In the genomic region with DNA sequence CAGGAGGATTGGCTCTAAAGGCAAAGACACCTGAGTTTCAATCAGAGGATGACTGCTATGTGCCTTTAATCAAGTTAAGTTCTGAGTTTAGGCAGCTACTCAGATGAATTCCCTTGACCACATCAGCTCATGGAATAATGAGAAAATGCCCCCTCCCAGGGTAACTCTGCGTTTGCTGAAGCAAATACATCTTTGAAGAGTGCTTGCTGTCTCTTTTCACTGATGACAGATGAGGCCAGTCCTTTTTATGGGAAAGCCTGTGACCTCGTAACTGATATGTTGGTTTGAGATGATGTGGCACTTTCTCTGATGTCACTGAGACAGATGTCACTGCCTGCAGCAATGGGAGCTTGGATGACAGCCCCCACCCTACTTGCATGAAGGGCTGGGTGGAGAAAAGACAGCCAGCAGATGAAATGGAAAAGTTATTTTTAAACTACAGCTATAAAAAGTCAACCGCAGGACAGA, we compare ENCODE assay signal across 18 cellular contexts. TPM values are rescaled to one million over a fixed set of nuclear protein-coding genes. Genes with fewer than 3 reads are reported as not detected.
DNase-seq lines count a peak whose midpoint lies in the region; ATAC-seq, FAIRE-seq and TF ChIP-seq lines count a peak whose summit lies in the region.
"Had no signal": no experiment of that assay in that cellular context is flagged by ENCODE, and none has a peak within 500 bp of the region (broad histone marks: within the 10 kb centered on the region; RNA-seq: fewer than 3 reads in every experiment).

No MANE protein-coding gene starts in this region.

- H3K27me3 Mint-ChIP-seq in activated naive CD4-positive, alpha-beta T cell treated with anti-CD3 and anti-CD28 coated beads for 36 hours (ENCODE audit: low read depth): no peaks in the 10 kb centered on the region
- H3K27me3 Mint-ChIP-seq in activated naive CD4-positive, alpha-beta T cell treated with anti-CD3 and anti-CD28 coated beads, Interleukin-2, amount 10 ng/mL, durations not matched to agents 7 days and 5 days: no peaks in the 10 kb centered on the region
- no peaks in the 10 kb centered on the region for H3K27me3 Mint-ChIP-seq in stimulated activated naive CD8-positive, alpha-beta T cell treated with anti-CD3 and anti-CD28 coated beads, Interleukin-15, amount 100 ng/mL, for 72 hours
- H3K27me3 Mint-ChIP-seq: dendritic cell treated with granulocyte-macrophage colony-stimulating factor and Interleukin-4, amounts not matched to agents 40 ng/mL and 50 ng/mL, for 4 days; natural killer cell treated with Interleukin-12 subunit alpha and Interleukin-12 subunit beta and Interleukin-15 and Interleukin-18, amount 100 ng/mL, for 72 hours had no signal

- no peak overlapping the region for H3K4me3 Mint-ChIP-seq in activated naive CD4-positive, alpha-beta T cell treated with anti-CD3 and anti-CD28 coated beads for 36 hours
- H3K4me3 Mint-ChIP-seq in activated naive CD4-positive, alpha-beta T cell treated with anti-CD3 and anti-CD28 coated beads, Interleukin-2, amount 10 ng/mL, durations not matched to agents 7 days and 5 days: no peak overlapping the region
- H3K4me3 Mint-ChIP-seq in stimulated activated naive CD8-positive, alpha-beta T cell treated with anti-CD3 and anti-CD28 coated beads, Interleukin-15, amount 100 ng/mL, for 72 hours: peak overlapping the region in 1 of 2 donors; percentile 23
- H3K4me3 Mint-ChIP-seq: dendritic cell treated with granulocyte-macrophage colony-stimulating factor and Interleukin-4, amounts not matched to agents 40 ng/mL and 50 ng/mL, for 4 days; natural killer cell treated with Interleukin-12 subunit alpha and Interleukin-12 subunit beta and Interleukin-15 and Interleukin-18, amount 100 ng/mL, for 72 hours had no signal

- no peak for FAIRE-seq in GM12892 (lab: Jason Lieb, UNC)
- FAIRE-seq: astrocyte, GM19239 had no signal

- CTCF ChIA-PET in activated naive CD4-positive, alpha-beta T cell treated with anti-CD3 and anti-CD28 coated beads for 36 hours (lab: Charles Lee): interaction anchor here (0.5 to 3.2 kb wide), 6 partner anchors 10 to 234 kb away, joined by 3 to 11 read pairs (median 4); no protein-coding TSS in a partner anchor
- CTCF ChIA-PET in activated naive CD4-positive, alpha-beta T cell treated with anti-CD3 and anti-CD28 coated beads, Interleukin-2, amount 10 ng/mL, durations not matched to agents 7 days and 5 days (lab: Charles Lee): interaction anchor here (0.6 to 1.3 kb wide), 2 partner anchors 9 to 331 kb away, joined by 3 read pairs; no protein-coding TSS in a partner anchor

- TF ChIP-seq CTCF in heart right ventricle (IDR thresholded peaks at IDR 0.05): no peak

- H3K9me3 Mint-ChIP-seq in activated naive CD4-positive, alpha-beta T cell treated with anti-CD3 and anti-CD28 coated beads for 36 hours: no peaks in the 10 kb centered on the region
- no peaks in the 10 kb centered on the region for H3K9me3 Mint-ChIP-seq in activated naive CD4-positive, alpha-beta T cell treated with anti-CD3 and anti-CD28 coated beads, Interleukin-2, amount 10 ng/mL, durations not matched to agents 7 days and 5 days
- no peaks in the 10 kb centered on the region for H3K9me3 Mint-ChIP-seq in stimulated activated naive CD8-positive, alpha-beta T cell treated with anti-CD3 and anti-CD28 coated beads, Interleukin-15, amount 100 ng/mL, for 72 hours
- H3K9me3 Mint-ChIP-seq: dendritic cell treated with granulocyte-macrophage colony-stimulating factor and Interleukin-4, amounts not matched to agents 40 ng/mL and 50 ng/mL, for 4 days; natural killer cell treated with Interleukin-12 subunit alpha and Interleukin-12 subunit beta and Interleukin-15 and Interleukin-18, amount 100 ng/mL, for 72 hours had no signal

- peaks cover 0 to 93% (median 18%) of the 10 kb centered on the region in 9 donors for H3K36me3 ChIP-seq in heart right ventricle

- peak; percentile 16 for DNase-seq in activated naive CD4-positive, alpha-beta T cell treated with anti-CD3 and anti-CD28 coated beads for 36 hours
- DNase-seq in activated naive CD4-positive, alpha-beta T cell treated with anti-CD3 and anti-CD28 coated beads, Interleukin-2, amount 10 ng/mL, durations not matched to agents 7 days and 5 days: no peak
- DNase-seq in SHP77 treated with DMSO at 0.1 percent for 48 hours (lab: John Stamatoyannopoulos, UW) (peak; percentile 80), heart right ventricle (peak in 1 of 2 donors; percentile 51), GF-D8 (lab: John Stamatoyannopoulos, UW) (no peak), GM12892 (ENCODE audit: insufficient read length) (no peak), NCI-H526 (lab: John Stamatoyannopoulos, UW) (no peak)
- DNase-seq in stimulated activated naive CD8-positive, alpha-beta T cell treated with anti-CD3 and anti-CD28 coated beads, Interleukin-15, amount 100 ng/mL, for 72 hours: peak in 1 of 2 donors; percentile 48
- DNase-seq: esophagus squamous epithelium, lower lobe of right lung, NCI-H187 treated with DMSO at 0.1 percent for 48 hours, NCI-H748 treated with DMSO at 0.1 percent for 48 hours, trophoblast cell had no signal

- H3K36me3 Mint-ChIP-seq in activated naive CD4-positive, alpha-beta T cell treated with anti-CD3 and anti-CD28 coated beads for 36 hours (ENCODE audit: low read depth): peaks cover 10% of the 10 kb centered on the region
- peaks cover 16% of the 10 kb centered on the region for H3K36me3 Mint-ChIP-seq in activated naive CD4-positive, alpha-beta T cell treated with anti-CD3 and anti-CD28 coated beads, Interleukin-2, amount 10 ng/mL, durations not matched to agents 7 days and 5 days

- no peak for TF ChIP-seq POLR2A in GM12892 (IDR thresholded peaks at IDR 0.05; ENCODE audit: low read depth, low read length)

- H3K4me3 ChIP-seq in heart right ventricle: no peak overlapping the region
- H3K4me3 ChIP-seq: esophagus squamous epithelium, lower lobe of right lung, prostate gland had no signal

- peaks cover 0 to 34% (median 16%) of the 10 kb centered on the region in 9 donors for H3K4me1 ChIP-seq in heart right ventricle
- H3K4me1 ChIP-seq: lower lobe of right lung, prostate gland had no signal

- H3K27me3 ChIP-seq in heart right ventricle: no peaks in the 10 kb centered on the region
- H3K27me3 ChIP-seq: esophagus squamous epithelium had no signal

- H3K27ac Mint-ChIP-seq in activated naive CD4-positive, alpha-beta T cell treated with anti-CD3 and anti-CD28 coated beads for 36 hours: no peak overlapping the region
- no peak overlapping the region for H3K27ac Mint-ChIP-seq in activated naive CD4-positive, alpha-beta T cell treated with anti-CD3 and anti-CD28 coated beads, Interleukin-2, amount 10 ng/mL, durations not matched to agents 7 days and 5 days
- H3K27ac Mint-ChIP-seq in stimulated activated naive CD8-positive, alpha-beta T cell treated with anti-CD3 and anti-CD28 coated beads, Interleukin-15, amount 100 ng/mL, for 72 hours: peak overlapping the region; percentile 42 to 57
- H3K27ac Mint-ChIP-seq: dendritic cell treated with granulocyte-macrophage colony-stimulating factor and Interleukin-4, amounts not matched to agents 40 ng/mL and 50 ng/mL, for 4 days had no signal

- intact Hi-C loops in activated naive CD4-positive, alpha-beta T cell treated with anti-CD3 and anti-CD28 coated beads for 36 hours (cut with micrococcal nuclease): loop anchor here (10.0 kb wide), 1 partner anchor 116 kb away; no protein-coding TSS in a partner anchor
- intact Hi-C loops in heart right ventricle (cut with DNase I): loop anchor here in 2 of 10 donors (10.0 kb wide), 1 partner anchor 76 kb away; no protein-coding TSS in a partner anchor

- 15 to 48% methylated on average over 3 of the region's 3 CpGs for WGBS in heart right ventricle, 2 donors

- ATAC-seq in heart right ventricle: peak; percentile 62 to 94 (median 84)
- ATAC-seq in stimulated activated naive CD8-positive, alpha-beta T cell treated with anti-CD3 and anti-CD28 coated beads, Interleukin-15, amount 100 ng/mL, for 72 hours: peak; percentile 67
- ATAC-seq: lower lobe of right lung; natural killer cell treated with Interleukin-12 subunit alpha and Interleukin-12 subunit beta and Interleukin-15 and Interleukin-18, amount 100 ng/mL, for 72 hours had no signal

- no peaks in the 10 kb centered on the region for H3K9me3 ChIP-seq in heart right ventricle
- H3K9me3 ChIP-seq: esophagus squamous epithelium, lower lobe of right lung, prostate gland had no signal

- peaks cover 8% of the 10 kb centered on the region for H3K4me1 Mint-ChIP-seq in activated naive CD4-positive, alpha-beta T cell treated with anti-CD3 and anti-CD28 coated beads for 36 hours (ENCODE audit: low read depth)
- H3K4me1 Mint-ChIP-seq in activated naive CD4-positive, alpha-beta T cell treated with anti-CD3 and anti-CD28 coated beads, Interleukin-2, amount 10 ng/mL, durations not matched to agents 7 days and 5 days: peaks cover 2% of the 10 kb centered on the region
- peaks cover 51% of the 10 kb centered on the region for H3K4me1 Mint-ChIP-seq in stimulated activated naive CD8-positive, alpha-beta T cell treated with anti-CD3 and anti-CD28 coated beads, Interleukin-15, amount 100 ng/mL, for 72 hours

- H3K27ac ChIP-seq in heart right ventricle: peak overlapping the region in 9 of 10 donors; percentile 30 to 78 (median 58)
- H3K27ac ChIP-seq: lower lobe of right lung, prostate gland had no signal

RNA-seq across cellular contexts. Expression of a gene that starts 43.7 kb away (rescaled TPM):
- total RNA-seq in activated naive CD4-positive, alpha-beta T cell treated with anti-CD3 and anti-CD28 coated beads for 36 hours: 1 to 10 TPM; 2.0 to 2.7 TPM
- 1 to 10 TPM in 8 of 10 donors, under 1 TPM in 2; 0.62 to 2.6 (median 1.2) TPM for total RNA-seq in heart right ventricle
- polyA plus RNA-seq in heart right ventricle: under 1 TPM; 0.16 to 0.22 TPM
- 14.3 TPM for polyA plus RNA-seq in GM12892 (2012; ENCODE audit: missing spikeins)

Comparison
In these comparisons a context has a peak if more than half of its experiments do, and no peak if none do; other contexts are left out.
1. DNase-seq: peak in activated naive CD4-positive, alpha-beta T cell treated with anti-CD3 and anti-CD28 coated beads for 36 hours (single experiment) and SHP77 treated with DMSO at 0.1 percent for 48 hours (single experiment); none in activated naive CD4-positive, alpha-beta T cell treated with anti-CD3 and anti-CD28 coated beads, Interleukin-2, amount 10 ng/mL, durations not matched to agents 7 days and 5 days (single experiment), GF-D8 (single experiment), GM12892 (single experiment) and NCI-H526 (0 of 2).
2. H3K27ac Mint-ChIP-seq: peak in stimulated activated naive CD8-positive, alpha-beta T cell treated with anti-CD3 and anti-CD28 coated beads, Interleukin-15, amount 100 ng/mL, for 72 hours (2 of 2); none in activated naive CD4-positive, alpha-beta T cell treated with anti-CD3 and anti-CD28 coated beads for 36 hours (single experiment) and activated naive CD4-positive, alpha-beta T cell treated with anti-CD3 and anti-CD28 coated beads, Interleukin-2, amount 10 ng/mL, durations not matched to agents 7 days and 5 days (single experiment).